22 cellular contexts compared by ENCODE assay signal in genomic region chr2:169619946-169620345, GRCh38.
"Had no signal": no experiment of that assay in that cellular context is flagged by ENCODE, and none has a peak within 500 bp of the region (broad histone marks: within the 10 kb centered on the region; RNA-seq: fewer than 3 reads in every experiment).

No MANE protein-coding gene starts in this region.

- H3K27ac Mint-ChIP-seq: activated naive CD8-positive, alpha-beta T cell treated with anti-CD3 and anti-CD28 coated beads, Interleukin-2, amount 10 ng/mL, durations not matched to agents 7 days and 5 days; activated T-helper 1 cell treated with anti-CD3 and anti-CD28 coated beads, Interleukin-12 subunit alpha, Interleukin-12 subunit beta, Interleukin-2, Interleukin-4 antibody, amounts not matched to agents 30 ng/mL and 10 ng/mL and 1 ng/mL, durations not matched to agents 14 hours and 24 hours and 36 hours; nephron progenitor cell had no signal

- H3K27me3 ChIP-seq: esophagus squamous epithelium, tibial nerve had no signal

- FAIRE-seq: bronchial epithelial cell, endothelial cell of umbilical vein, kidney, urothelium cell line had no signal

- H3K4me1 ChIP-seq: esophagus squamous epithelium, tibial nerve had no signal

- H3K4me3 Mint-ChIP-seq: activated naive CD8-positive, alpha-beta T cell treated with anti-CD3 and anti-CD28 coated beads, Interleukin-2, amount 10 ng/mL, durations not matched to agents 7 days and 5 days; activated T-helper 1 cell treated with anti-CD3 and anti-CD28 coated beads, Interleukin-12 subunit alpha, Interleukin-12 subunit beta, Interleukin-2, Interleukin-4 antibody, amounts not matched to agents 30 ng/mL and 10 ng/mL and 1 ng/mL, durations not matched to agents 14 hours and 24 hours and 36 hours; nephron progenitor cell had no signal

- H3K27ac ChIP-seq: esophagus squamous epithelium, tibial nerve, VCaP had no signal

- H3K4me1 Mint-ChIP-seq: nephron progenitor cell had no signal

- H3K4me3 ChIP-seq: esophagus squamous epithelium, tibial nerve had no signal

- ATAC-seq: left lobe of liver had no signal

- H3K9me3 ChIP-seq: esophagus squamous epithelium had no signal

- H3K27me3 Mint-ChIP-seq: activated naive CD8-positive, alpha-beta T cell treated with anti-CD3 and anti-CD28 coated beads, Interleukin-2, amount 10 ng/mL, durations not matched to agents 7 days and 5 days had no signal

- DNase-seq: activated CD4-positive, alpha-beta T cell treated with anti-CD3 and anti-CD28 coated beads for 1 hour; activated CD4-positive, alpha-beta T cell treated with anti-CD3 and anti-CD28 coated beads, Interleukin-2, amount 50 U/mL, for 4 hours; activated naive CD8-positive, alpha-beta T cell treated with anti-CD3 and anti-CD28 coated beads, Interleukin-2, amount 10 ng/mL, durations not matched to agents 7 days and 5 days; cerebellar nuclear complex; effector CD8-positive, alpha-beta T cell; esophagus squamous epithelium; head of caudate nucleus; kidney; midbrain; nephron progenitor cell; nucleus accumbens; retina; stimulated activated naive CD4-positive, alpha-beta T cell treated with Interleukin-2 at 50 U/mL for 16 hours; SW 1271; T-helper 2 cell had no signal
